17 cellular contexts compared by ENCODE assay signal in genomic region chr15:45921978-45922377, GRCh38.
"Had no signal": no experiment of that assay in that cellular context is flagged by ENCODE, and none has a peak within 500 bp of the region (broad histone marks: within the 10 kb centered on the region; RNA-seq: fewer than 3 reads in every experiment).

No MANE protein-coding gene starts in this region.

- H3K27ac ChIP-seq: coronary artery, esophagus muscularis mucosa, gastrocnemius medialis, left ventricle myocardium inferior, right atrium auricular region, suprapubic skin, thyroid gland, uterus had no signal

- ATAC-seq: gastrocnemius medialis; heart right ventricle; naive thymus-derived CD4-positive, alpha-beta T cell had no signal

- DNase-seq: effector CD8-positive, alpha-beta T cell; gastrocnemius medialis; heart right ventricle; hypothalamus; left ventricle myocardium inferior; naive thymus-derived CD4-positive, alpha-beta T cell; nephron progenitor cell; small intestine; stimulated activated CD4-positive, alpha-beta T cell treated with anti-CD3 and anti-CD28 coated beads, Interleukin-12 subunit alpha, Interleukin-12 subunit beta, amount 100 ng/mL, for 4 hours; stimulated activated naive CD4-positive, alpha-beta T cell; thyroid gland; uterus had no signal

- H3K4me3 Mint-ChIP-seq: naive thymus-derived CD4-positive, alpha-beta T cell; nephron progenitor cell; type B pancreatic cell had no signal

- H3K4me1 ChIP-seq: gastrocnemius medialis, right atrium auricular region, suprapubic skin, thyroid gland, uterus had no signal

- H3K27ac Mint-ChIP-seq: naive thymus-derived CD4-positive, alpha-beta T cell; type B pancreatic cell had no signal

- H3K36me3 ChIP-seq: esophagus muscularis mucosa, gastrocnemius medialis, heart right ventricle, left ventricle myocardium inferior, right atrium auricular region, suprapubic skin, thyroid gland, uterus had no signal

- H3K9me3 ChIP-seq: esophagus muscularis mucosa, gastrocnemius medialis, heart right ventricle, left ventricle myocardium inferior, right atrium auricular region, suprapubic skin, thyroid gland, uterus had no signal

- H3K4me3 ChIP-seq: coronary artery, esophagus muscularis mucosa, gastrocnemius medialis, heart right ventricle, left ventricle myocardium inferior, right atrium auricular region, suprapubic skin, thyroid gland, uterus had no signal

- H3K27me3 Mint-ChIP-seq: type B pancreatic cell had no signal

- H3K4me1 Mint-ChIP-seq: nephron progenitor cell had no signal

- H3K27me3 ChIP-seq: esophagus muscularis mucosa, gastrocnemius medialis, heart right ventricle, right atrium auricular region, suprapubic skin, thyroid gland, uterus had no signal

- H3K9me3 Mint-ChIP-seq: nephron progenitor cell had no signal

- H3K36me3 Mint-ChIP-seq: naive thymus-derived CD4-positive, alpha-beta T cell; type B pancreatic cell had no signal
